ENCODE assay signal across 12 cellular contexts in genomic region chr11:128764617-128765095, GRCh38.
DNase-seq lines count a peak whose midpoint lies in the region; ATAC-seq and TF ChIP-seq lines count a peak whose summit lies in the region.
"Had no signal": no experiment of that assay in that cellular context is flagged by ENCODE, and none has a peak within 500 bp of the region (broad histone marks: within the 10 kb centered on the region; RNA-seq: fewer than 3 reads in every experiment).

No MANE protein-coding gene starts in this region.

- H3K27ac Mint-ChIP-seq in brain (peak overlapping the region in 4 of 5 experiments; percentile 22 to 86 (median 64)), mesothelial cell of epicardium (no peak overlapping the region)
- H3K27ac Mint-ChIP-seq in stimulated activated memory B cell treated with anti-CD40 and anti-IgM and Interleukin-4, amounts not matched to agents 10 μg/mL and 1 μg/mL and 100 μg/mL, for 72 hours = peak overlapping the region; percentile 75
- H3K27ac Mint-ChIP-seq: activated CD8-positive, alpha-beta T cell treated with anti-CD3 and anti-CD28 coated beads, Interleukin-2, amount 10 ng/mL, durations not matched to agents 7 days and 5 days had no signal

- no peaks in the 10 kb centered on the region for H3K36me3 Mint-ChIP-seq in brain
- H3K36me3 Mint-ChIP-seq in stimulated activated memory B cell treated with anti-CD40 and anti-IgM and Interleukin-4, amounts not matched to agents 10 μg/mL and 1 μg/mL and 100 μg/mL, for 72 hours = peaks cover 57% of the 10 kb centered on the region
- H3K36me3 Mint-ChIP-seq in mesothelial cell of epicardium = no peaks in the 10 kb centered on the region

- no peaks in the 10 kb centered on the region for H3K27me3 ChIP-seq in H7 (ENCODE audit: control insufficient read depth, insufficient read depth, low read length)
- H3K27me3 ChIP-seq: BLaER1, right atrium auricular region had no signal

- H3K9me3 Mint-ChIP-seq in brain (peaks cover 0 to 4% (median 0%) of the 10 kb centered on the region in 5 experiments), mesothelial cell of epicardium (no peaks in the 10 kb centered on the region)
- no peaks in the 10 kb centered on the region for H3K9me3 Mint-ChIP-seq in stimulated activated memory B cell treated with anti-CD40 and anti-IgM and Interleukin-4, amounts not matched to agents 10 μg/mL and 1 μg/mL and 100 μg/mL, for 72 hours

- TF ChIP-seq CTCF in brain (conservative IDR thresholded peaks at IDR 0.05) = no peak
- no peak for TF ChIP-seq CTCF in mesothelial cell of epicardium (IDR thresholded peaks at IDR 0.05; ENCODE audit: unreplicated experiment)

- no peak for ATAC-seq in stimulated activated memory B cell treated with anti-CD40 and anti-IgM and Interleukin-4, amounts not matched to agents 10 μg/mL and 1 μg/mL and 100 μg/mL, for 72 hours
- ATAC-seq in left lobe of liver = no peak
- ATAC-seq: activated CD8-positive, alpha-beta T cell treated with anti-CD3 and anti-CD28 coated beads, Interleukin-2, amount 10 ng/mL, durations not matched to agents 7 days and 5 days; PC-3 had no signal

- H3K27me3 Mint-ChIP-seq in brain (peaks cover 8% of the 10 kb centered on the region), mesothelial cell of epicardium (ENCODE audit: low read depth) (peaks cover 2% of the 10 kb centered on the region)
- no peaks in the 10 kb centered on the region for H3K27me3 Mint-ChIP-seq in stimulated activated memory B cell treated with anti-CD40 and anti-IgM and Interleukin-4, amounts not matched to agents 10 μg/mL and 1 μg/mL and 100 μg/mL, for 72 hours

- H3K36me3 ChIP-seq in H7 (replicated peaks; ENCODE audit: control insufficient read depth, insufficient read depth, low read length) = no peaks in the 10 kb centered on the region

- H3K4me3 ChIP-seq in H7 (ENCODE audit: insufficient read depth, low read depth, low read length) = no peak overlapping the region
- H3K4me3 ChIP-seq: BLaER1, right atrium auricular region had no signal

- peak overlapping the region in 2 of 5 experiments; percentile 22 to 32 for H3K4me3 Mint-ChIP-seq in brain
- no peak overlapping the region for H3K4me3 Mint-ChIP-seq in stimulated activated memory B cell treated with anti-CD40 and anti-IgM and Interleukin-4, amounts not matched to agents 10 μg/mL and 1 μg/mL and 100 μg/mL, for 72 hours
- H3K4me3 Mint-ChIP-seq in mesothelial cell of epicardium = no peak overlapping the region
- H3K4me3 Mint-ChIP-seq: activated CD8-positive, alpha-beta T cell treated with anti-CD3 and anti-CD28 coated beads, Interleukin-2, amount 10 ng/mL, durations not matched to agents 7 days and 5 days had no signal

- H3K4me1 Mint-ChIP-seq in brain (peaks cover 44% of the 10 kb centered on the region), mesothelial cell of epicardium (peaks cover 17% of the 10 kb centered on the region)
- H3K4me1 Mint-ChIP-seq in stimulated activated memory B cell treated with anti-CD40 and anti-IgM and Interleukin-4, amounts not matched to agents 10 μg/mL and 1 μg/mL and 100 μg/mL, for 72 hours = peaks cover 19% of the 10 kb centered on the region

- DNase-seq in H7 = peak; percentile 50
- DNase-seq in NCI-H2029 treated with DMSO at 0.1 percent for 48 hours (lab: John Stamatoyannopoulos, UW) = peak; percentile 75
- DNase-seq in mesothelial cell of epicardium (ENCODE audit: low spot score in 2 of 2, unreplicated experiment in 2 of 2) = no peak
- DNase-seq in left lobe of liver (ENCODE audit: low spot score) = no peak
- DNase-seq in glomerular visceral epithelial cell (ENCODE audit: extremely low spot score) = no peak
- DNase-seq: activated CD8-positive, alpha-beta T cell treated with anti-CD3 and anti-CD28 coated beads, Interleukin-2, amount 10 ng/mL, durations not matched to agents 7 days and 5 days; PC-3; SK-N-SH had no signal

Comparison
In these comparisons a context has a peak if more than half of its experiments do, and no peak if none do; other contexts are left out.
1. DNase-seq: peak in H7 (single experiment) and NCI-H2029 treated with DMSO at 0.1 percent for 48 hours (single experiment); none in mesothelial cell of epicardium (0 of 2), left lobe of liver (single experiment) and glomerular visceral epithelial cell (single experiment).